In the genomic region with DNA sequence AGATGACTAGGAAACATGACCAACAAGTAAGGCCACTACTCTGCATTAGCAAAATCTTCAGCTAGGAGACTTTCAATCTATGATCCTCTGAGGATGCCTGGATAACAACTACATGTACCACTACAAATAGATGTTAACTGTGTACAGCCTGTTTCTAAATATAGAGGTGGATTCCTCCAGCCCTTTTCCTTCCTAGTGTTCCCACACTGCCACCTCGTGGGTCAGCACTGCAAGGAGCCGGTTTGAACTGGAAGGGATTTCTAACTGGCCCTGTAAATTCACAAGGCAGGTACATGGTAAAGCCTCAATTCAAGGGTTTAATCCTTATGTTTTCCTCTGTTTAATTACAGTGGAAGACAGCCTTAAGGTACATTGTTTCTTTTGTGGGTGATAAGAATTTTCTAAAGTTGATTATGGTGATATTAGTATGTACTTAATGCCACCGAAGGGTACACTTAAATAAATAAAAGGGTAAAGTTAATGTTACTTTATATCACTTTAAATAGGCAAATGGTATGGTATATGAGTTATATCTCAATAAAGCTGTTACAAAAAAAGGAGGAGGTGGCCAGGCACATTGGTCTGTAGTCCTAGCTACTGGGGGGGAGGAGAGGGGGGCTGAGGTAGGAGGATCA, we compare ENCODE assay signal across 8 cellular contexts. TPM values are rescaled to one million over a fixed set of nuclear protein-coding genes. Genes with fewer than 3 reads are reported as not detected.
A peak's percentile ranks its signal among the peaks of the same experiment; 100 is the strongest.
DNase-seq lines count a peak whose midpoint lies in the region; ATAC-seq and TF ChIP-seq lines count a peak whose summit lies in the region.

No MANE protein-coding gene starts in this region.

- in situ Hi-C loops in ACHN (cut with HindIII; ENCODE audit: low pct_ligation_motif_present, low pct_unique_long_range_greater_than_20kb, low sequenced_read_pairs) (no loop called here), GM13977 (cut with MboI; ENCODE audit: low pct_unique_long_range_greater_than_20kb, low sequenced_read_pairs, unreplicated experiment) (loop anchor here (10.0 kb wide), 1 partner anchor 202 kb away; no protein-coding TSS in a partner anchor)

- TF ChIP-seq CTCF in GM13977 (IDR thresholded peaks at IDR 0.05; ENCODE audit: extremely low read depth, insufficient read depth, missing control alignments): peak; percentile 76

- ATAC-seq in SK-N-SH treated with all-trans-retinoic acid at 6 μM for 48 hours (peak; percentile 98), left colon (peak; percentile 86), GM18907 (IDR thresholded peaks at IDR 0.05; ENCODE audit: unreplicated experiment) (no peak)

- intact Hi-C loops in left colon (cut with DNase I, micrococcal nuclease): loop anchor here in 1 of 2 donors (2.0 to 10.0 kb wide), 2 partner anchors 262 to 1340 kb away; no protein-coding TSS in a partner anchor

- peak; percentile 80 for DNase-seq in ACHN
- DNase-seq in GM13977 (ENCODE audit: low spot score): peak; percentile 44
- peak; percentile 24 for DNase-seq in NCI-H1105 (lab: John Stamatoyannopoulos, UW)
- peak; percentile 89 for DNase-seq in cerebellum (ENCODE audit: low spot score)
- DNase-seq in left colon: peak in 1 of 2 donors; percentile 68
- DNase-seq in stimulated activated CD4-positive, alpha-beta T cell treated with anti-CD3 and anti-CD28 coated beads, TNF-alpha, amount 100 ng/mL, for 48 hours (ENCODE audit: low read depth in 3 of 3): peak in 2 of 3 donors; percentile 23 to 45

TF ChIP-seq in SK-N-SH treated with all-trans-retinoic acid at 6 μM for 48 hours, 23 proteins besides CTCF, POLR2A, EP300 and RAD21:
- TF ChIP-seq, protein P1, sequence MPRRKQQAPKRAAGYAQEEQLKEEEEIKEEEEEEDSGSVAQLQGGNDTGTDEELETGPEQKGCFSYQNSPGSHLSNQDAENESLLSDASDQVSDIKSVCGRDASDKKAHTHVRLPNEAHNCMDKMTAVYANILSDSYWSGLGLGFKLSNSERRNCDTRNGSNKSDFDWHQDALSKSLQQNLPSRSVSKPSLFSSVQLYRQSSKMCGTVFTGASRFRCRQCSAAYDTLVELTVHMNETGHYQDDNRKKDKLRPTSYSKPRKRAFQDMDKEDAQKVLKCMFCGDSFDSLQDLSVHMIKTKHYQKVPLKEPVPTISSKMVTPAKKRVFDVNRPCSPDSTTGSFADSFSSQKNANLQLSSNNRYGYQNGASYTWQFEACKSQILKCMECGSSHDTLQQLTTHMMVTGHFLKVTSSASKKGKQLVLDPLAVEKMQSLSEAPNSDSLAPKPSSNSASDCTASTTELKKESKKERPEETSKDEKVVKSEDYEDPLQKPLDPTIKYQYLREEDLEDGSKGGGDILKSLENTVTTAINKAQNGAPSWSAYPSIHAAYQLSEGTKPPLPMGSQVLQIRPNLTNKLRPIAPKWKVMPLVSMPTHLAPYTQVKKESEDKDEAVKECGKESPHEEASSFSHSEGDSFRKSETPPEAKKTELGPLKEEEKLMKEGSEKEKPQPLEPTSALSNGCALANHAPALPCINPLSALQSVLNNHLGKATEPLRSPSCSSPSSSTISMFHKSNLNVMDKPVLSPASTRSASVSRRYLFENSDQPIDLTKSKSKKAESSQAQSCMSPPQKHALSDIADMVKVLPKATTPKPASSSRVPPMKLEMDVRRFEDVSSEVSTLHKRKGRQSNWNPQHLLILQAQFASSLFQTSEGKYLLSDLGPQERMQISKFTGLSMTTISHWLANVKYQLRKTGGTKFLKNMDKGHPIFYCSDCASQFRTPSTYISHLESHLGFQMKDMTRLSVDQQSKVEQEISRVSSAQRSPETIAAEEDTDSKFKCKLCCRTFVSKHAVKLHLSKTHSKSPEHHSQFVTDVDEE (CRISPR knock-in tag; IDR thresholded peaks at IDR 0.05): no peak
- no peak for TF ChIP-seq ARNTL (CRISPR knock-in tag; IDR thresholded peaks at IDR 0.05; ENCODE audit: borderline replicate concordance, low read depth)
- TF ChIP-seq GLIS3 (CRISPR knock-in tag; IDR thresholded peaks at IDR 0.05): no peak
- TF ChIP-seq, protein P2, sequence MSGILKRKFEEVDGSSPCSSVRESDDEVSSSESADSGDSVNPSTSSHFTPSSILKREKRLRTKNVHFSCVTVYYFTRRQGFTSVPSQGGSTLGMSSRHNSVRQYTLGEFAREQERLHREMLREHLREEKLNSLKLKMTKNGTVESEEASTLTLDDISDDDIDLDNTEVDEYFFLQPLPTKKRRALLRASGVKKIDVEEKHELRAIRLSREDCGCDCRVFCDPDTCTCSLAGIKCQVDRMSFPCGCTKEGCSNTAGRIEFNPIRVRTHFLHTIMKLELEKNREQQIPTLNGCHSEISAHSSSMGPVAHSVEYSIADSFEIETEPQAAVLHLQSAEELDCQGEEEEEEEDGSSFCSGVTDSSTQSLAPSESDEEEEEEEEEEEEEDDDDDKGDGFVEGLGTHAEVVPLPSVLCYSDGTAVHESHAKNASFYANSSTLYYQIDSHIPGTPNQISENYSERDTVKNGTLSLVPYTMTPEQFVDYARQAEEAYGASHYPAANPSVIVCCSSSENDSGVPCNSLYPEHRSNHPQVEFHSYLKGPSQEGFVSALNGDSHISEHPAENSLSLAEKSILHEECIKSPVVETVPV (CRISPR knock-in tag; IDR thresholded peaks at IDR 0.05): no peak
- TF ChIP-seq ZNF565 (CRISPR knock-in tag; conservative IDR thresholded peaks at IDR 0.05; ENCODE audit: low read depth): no peak
- no peak for TF ChIP-seq ZC3H10 (CRISPR knock-in tag; IDR thresholded peaks at IDR 0.05)
- TF ChIP-seq CSDC2 (CRISPR knock-in tag; IDR thresholded peaks at IDR 0.05): no peak
- no peak for TF ChIP-seq ESRRG (CRISPR knock-in tag; IDR thresholded peaks at IDR 0.05)
- no peak for TF ChIP-seq RARB (CRISPR knock-in tag; IDR thresholded peaks at IDR 0.05)
- no peak for TF ChIP-seq TCF4 (CRISPR knock-in tag; IDR thresholded peaks at IDR 0.05; ENCODE audit: borderline replicate concordance)
- TF ChIP-seq, protein P3, sequence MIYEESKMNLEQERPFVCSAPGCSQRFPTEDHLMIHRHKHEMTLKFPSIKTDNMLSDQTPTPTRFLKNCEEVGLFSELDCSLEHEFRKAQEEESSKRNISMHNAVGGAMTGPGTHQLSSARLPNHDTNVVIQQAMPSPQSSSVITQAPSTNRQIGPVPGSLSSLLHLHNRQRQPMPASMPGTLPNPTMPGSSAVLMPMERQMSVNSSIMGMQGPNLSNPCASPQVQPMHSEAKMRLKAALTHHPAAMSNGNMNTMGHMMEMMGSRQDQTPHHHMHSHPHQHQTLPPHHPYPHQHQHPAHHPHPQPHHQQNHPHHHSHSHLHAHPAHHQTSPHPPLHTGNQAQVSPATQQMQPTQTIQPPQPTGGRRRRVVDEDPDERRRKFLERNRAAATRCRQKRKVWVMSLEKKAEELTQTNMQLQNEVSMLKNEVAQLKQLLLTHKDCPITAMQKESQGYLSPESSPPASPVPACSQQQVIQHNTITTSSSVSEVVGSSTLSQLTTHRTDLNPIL (CRISPR knock-in tag; IDR thresholded peaks at IDR 0.05; ENCODE audit: low read depth): no peak
- no peak for TF ChIP-seq SNAI2 (CRISPR knock-in tag; IDR thresholded peaks at IDR 0.05)
- TF ChIP-seq ZFP3 (CRISPR knock-in tag; IDR thresholded peaks at IDR 0.05): no peak

RNA-seq across cellular contexts. Expression of a gene that starts 14.4 kb away (rescaled TPM):
- total RNA-seq in cerebellum (48.9 TPM), left colon (10 to 100 TPM; 15.8 to 21.8 TPM)
